11 cellular contexts compared by ENCODE assay signal in the genomic region with DNA sequence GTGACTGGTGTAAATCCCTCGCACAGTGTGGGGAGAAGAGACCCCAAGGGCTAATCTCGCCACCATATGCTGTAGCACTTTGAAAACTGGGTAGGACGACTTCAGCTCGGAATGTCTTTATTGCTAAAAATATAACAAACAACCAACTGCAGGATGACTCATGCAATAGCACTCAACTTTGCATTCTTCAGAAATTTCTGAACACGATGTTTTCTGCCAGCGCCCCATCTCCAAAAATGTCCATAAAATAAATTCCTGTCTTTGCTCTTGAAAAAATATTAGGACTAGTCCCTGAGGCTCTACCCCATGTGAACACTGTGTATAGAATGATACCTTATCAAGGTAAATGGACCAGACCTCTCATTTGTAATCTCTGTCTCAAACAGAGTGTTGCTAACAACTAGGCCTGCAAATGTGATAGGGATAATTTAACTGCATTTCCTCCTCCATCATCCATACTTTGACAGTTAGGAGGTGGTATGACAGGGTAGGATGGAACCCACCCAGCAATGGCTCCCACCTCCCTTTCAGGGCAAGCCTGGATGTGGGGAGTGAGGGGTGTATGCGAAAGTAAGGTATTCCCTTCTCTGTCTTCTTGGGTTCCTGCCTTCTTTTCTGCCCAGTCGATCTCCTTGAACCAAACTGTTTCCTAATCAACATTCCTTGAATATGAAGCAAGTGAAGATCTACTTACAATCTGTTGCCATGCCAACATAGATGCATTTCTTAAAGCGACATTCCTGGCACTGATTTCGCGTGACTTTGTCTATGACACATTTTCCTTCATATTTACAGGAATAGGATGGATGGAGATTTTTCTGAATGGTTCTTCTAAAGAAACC.
DNase-seq lines count a peak whose midpoint lies in the region; ATAC-seq and TF ChIP-seq lines count a peak whose summit lies in the region.
"Had no signal": no experiment of that assay in that cellular context is flagged by ENCODE, and none has a peak within 500 bp of the region (broad histone marks: within the 10 kb centered on the region; RNA-seq: fewer than 3 reads in every experiment).

No MANE protein-coding gene starts in this region.

- intact Hi-C loops in posterior cingulate gyrus (cut with DNase I) = no loop called here

- H3K9me3 ChIP-seq in SJSA1 (replicated peaks) = no peaks in the 10 kb centered on the region

- TF ChIP-seq CTCF in fibroblast of villous mesenchyme (IDR thresholded peaks at IDR 0.05; ENCODE audit: insufficient read depth, low read depth, low read length) = no peak

- H3K4me3 ChIP-seq in SJSA1 (no peak overlapping the region), fibroblast of villous mesenchyme (ENCODE audit: low read depth, low read length) (no peak overlapping the region), skeletal muscle cell (ENCODE audit: low read depth, low read length) (no peak overlapping the region)

- H3K27me3 ChIP-seq in SJSA1 (replicated peaks) = no peaks in the 10 kb centered on the region

- no peak for ATAC-seq in HG03025 (IDR thresholded peaks at IDR 0.05; ENCODE audit: low FRiP score, unreplicated experiment)
- ATAC-seq: stimulated activated naive B cell treated with anti-CD40 and anti-IgM and Interleukin-4, amounts not matched to agents 10 μg/mL and 1 μg/mL and 100 μg/mL, for 72 hours had no signal

- peaks cover 28% of the 10 kb centered on the region for H3K4me1 ChIP-seq in SJSA1 (replicated peaks)

- peak; percentile 98 for DNase-seq in EH (ENCODE audit: low read depth)
- DNase-seq in SJSA1 (ENCODE audit: low read depth in 1 of 2, low spot score in 2 of 2) = peak; percentile 60 to 85
- DNase-seq in fibroblast of villous mesenchyme (ENCODE audit: low read depth) = peak; percentile 78
- peak; percentile 69 for DNase-seq in skeletal muscle cell (ENCODE audit: low read depth)
- no peak for DNase-seq in cerebellar cortex (ENCODE audit: low spot score)
- DNase-seq in posterior cingulate gyrus = no peak
- no peak for DNase-seq in NCI-H187 (lab: John Stamatoyannopoulos, UW)
- DNase-seq: activated CD4-positive, alpha-beta T cell treated with anti-CD3 and anti-CD28 coated beads for 1 hour; NCI-H2029 treated with DMSO at 0.1 percent for 48 hours; stimulated activated naive B cell treated with anti-CD40 and anti-IgM and Interleukin-4, amounts not matched to agents 10 μg/mL and 1 μg/mL and 100 μg/mL, for 72 hours had no signal

- H3K27ac ChIP-seq in SJSA1 = peak overlapping the region; percentile 99

- no peaks in the 10 kb centered on the region for H3K36me3 ChIP-seq in SJSA1

Comparison
In these comparisons a context has a peak if more than half of its experiments do, and no peak if none do; other contexts are left out.
1. DNase-seq: peak in EH (single experiment), SJSA1 (2 of 2), fibroblast of villous mesenchyme (single experiment) and skeletal muscle cell (single experiment); none in cerebellar cortex (single experiment), posterior cingulate gyrus (0 of 10) and NCI-H187 (0 of 2).